18 cellular contexts compared by ENCODE assay signal in the genomic region with DNA sequence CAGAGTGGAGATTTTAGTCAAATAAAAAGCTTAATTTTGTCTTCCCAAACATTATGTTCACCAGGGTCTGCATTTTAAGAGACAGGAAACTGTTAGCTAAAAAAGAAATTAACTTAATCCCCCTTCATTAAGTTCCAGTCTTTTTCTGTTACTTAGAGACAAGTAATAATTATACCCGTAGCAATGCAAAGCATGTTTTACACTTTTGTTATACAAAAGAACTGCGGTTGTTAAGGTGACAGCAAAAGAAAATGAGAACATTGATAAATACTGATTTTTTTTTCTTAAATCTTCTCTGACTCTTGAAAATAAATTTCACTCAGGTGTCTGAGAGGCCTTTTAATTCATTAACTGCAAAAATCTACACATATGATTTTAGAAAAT.
A peak's percentile ranks its signal among the peaks of the same experiment; 100 is the strongest.
DNase-seq lines count a peak whose midpoint lies in the region; TF ChIP-seq lines count a peak whose summit lies in the region.
"Had no signal": no experiment of that assay in that cellular context is flagged by ENCODE, and none has a peak within 500 bp of the region (broad histone marks: within the 10 kb centered on the region; RNA-seq: fewer than 3 reads in every experiment).

No MANE protein-coding gene starts in this region.

- TF ChIP-seq CTCF in esophagus muscularis mucosa (IDR thresholded peaks at IDR 0.05) (no peak), neural cell (IDR thresholded peaks at IDR 0.05; ENCODE audit: poor library complexity, severe bottlenecking) (no peak), transverse colon (IDR thresholded peaks at IDR 0.05) (no peak)

- no peak for TF ChIP-seq RAD21 in neural cell (conservative IDR thresholded peaks at IDR 0.05)

- no peaks in the 10 kb centered on the region for H3K9me3 ChIP-seq in SK-N-MC (ENCODE audit: low read depth, low read length)
- no peaks in the 10 kb centered on the region for H3K9me3 ChIP-seq in esophagus muscularis mucosa
- H3K9me3 ChIP-seq in neural cell (ENCODE audit: low read length) = no peaks in the 10 kb centered on the region
- no peaks in the 10 kb centered on the region for H3K9me3 ChIP-seq in transverse colon
- H3K9me3 ChIP-seq: Caco-2, HAP-1 had no signal

- no peaks in the 10 kb centered on the region for H3F3A ChIP-seq in neural cell (ENCODE audit: insufficient read depth, low read length, poor library complexity, severe bottlenecking)

- no peaks in the 10 kb centered on the region for H3K27me3 ChIP-seq in esophagus muscularis mucosa
- H3K27me3 ChIP-seq in neural cell (ENCODE audit: insufficient read depth, low read depth, low read length) = no peaks in the 10 kb centered on the region
- H3K27me3 ChIP-seq in transverse colon = no peaks in the 10 kb centered on the region

- H3K4me3 ChIP-seq in SK-N-MC = peak overlapping the region; percentile 58; the same call in 1 of the 2 replicates
- H3K4me3 ChIP-seq in esophagus muscularis mucosa = no peak overlapping the region
- peak overlapping the region; percentile 47 for H3K4me3 ChIP-seq in neural cell (ENCODE audit: low read length)
- no peak overlapping the region for H3K4me3 ChIP-seq in transverse colon
- H3K4me3 ChIP-seq: HAP-1 had no signal

- intact Hi-C loops in esophagus muscularis mucosa (cut with DNase I) = no loop called here
- intact Hi-C loops in transverse colon (cut with DNase I; ENCODE audit: low total_unique reads) = no loop called here

- H2AFZ ChIP-seq in neural cell (ENCODE audit: low read depth, low read length) = no peak overlapping the region

- no peaks in the 10 kb centered on the region for H3K9me2 ChIP-seq in neural cell (ENCODE audit: insufficient read depth, low read length)

- H3K9ac ChIP-seq in SK-N-MC (ENCODE audit: insufficient read length) (no peak overlapping the region), neural cell (ENCODE audit: low read length) (no peak overlapping the region)

- H3K4me2 ChIP-seq in neural cell (ENCODE audit: low read length) = peak overlapping the region; percentile 23

- H4K20me1 ChIP-seq in neural cell (ENCODE audit: insufficient read depth) = no peaks in the 10 kb centered on the region

- H3K27ac ChIP-seq in SK-N-MC = peak overlapping the region; percentile 93
- H3K27ac ChIP-seq in esophagus muscularis mucosa (replicated peaks in 1 of 4) = peak overlapping the region; percentile 18 to 72 (median 56)
- peak overlapping the region; percentile 50 for H3K27ac ChIP-seq in neural cell (ENCODE audit: low read length)
- H3K27ac ChIP-seq in transverse colon = peak overlapping the region in 3 of 4 donors; percentile 43 to 49 (median 48)
- H3K27ac ChIP-seq: C4-2B, RWPE1 had no signal

- peaks cover 5% of the 10 kb centered on the region for H3K79me2 ChIP-seq in neural cell (replicated peaks; ENCODE audit: insufficient read depth, low read length)

- H3K4me1 ChIP-seq in esophagus muscularis mucosa (peaks cover 39 to 96% (median 92%) of the 10 kb centered on the region in 4 donors), transverse colon (peaks cover 3 to 20% (median 13%) of the 10 kb centered on the region in 4 donors)

- 41% methylated on average over 2 of the region's 2 CpGs for WGBS in esophagus muscularis mucosa
- 61 to 78% methylated on average over 2 of the region's 2 CpGs for WGBS in transverse colon (ENCODE audit: low coverage in 1 of 2), 2 donors

- in situ Hi-C loops in transverse colon (cut with MboI; ENCODE audit: low pct_ligation_motif_present in 1 of 4, low pct_unique_long_range_greater_than_20kb in 1 of 4, low sequenced_read_pairs in 3 of 4) = no loop called here

- TF ChIP-seq EP300 in esophagus muscularis mucosa (IDR thresholded peaks at IDR 0.05) (no peak), neural cell (conservative IDR thresholded peaks at IDR 0.05; ENCODE audit: poor library complexity, severe bottlenecking) (no peak), transverse colon (IDR thresholded peaks at IDR 0.05; ENCODE audit: low read depth) (no peak)

- peaks cover 77% of the 10 kb centered on the region for H3K36me3 ChIP-seq in SK-N-MC (ENCODE audit: insufficient read depth, low read length)
- no peaks in the 10 kb centered on the region for H3K36me3 ChIP-seq in esophagus muscularis mucosa
- no peaks in the 10 kb centered on the region for H3K36me3 ChIP-seq in neural cell (ENCODE audit: insufficient read depth, low read length)
- H3K36me3 ChIP-seq in transverse colon = no peaks in the 10 kb centered on the region
- H3K36me3 ChIP-seq: HAP-1 had no signal

- DNase-seq in SK-N-MC (ENCODE audit: low read depth, low spot score) (no peak), esophagus muscularis mucosa (ENCODE audit: extremely low spot score) (no peak), transverse colon (no peak), NCI-H2227 (lab: John Stamatoyannopoulos, UW; ENCODE audit: unreplicated experiment) (no peak), globus pallidus (ENCODE audit: low spot score) (no peak), occipital lobe (lab: John Stamatoyannopoulos, UW) (no peak)
- DNase-seq: Caco-2; CD8-positive, alpha-beta T cell; GOT3; IMR-90; KG1; MM.1S; NCI-H2029 treated with DMSO at 0.1 percent for 48 hours; SHP77 had no signal

- TF ChIP-seq POLR2A in esophagus muscularis mucosa (IDR thresholded peaks at IDR 0.05; ENCODE audit: low read depth) (no peak), transverse colon (IDR thresholded peaks at IDR 0.05) (no peak)

TF ChIP-seq in neural cell, 6 proteins besides CTCF, POLR2A, EP300 and RAD21:
- no peak for TF ChIP-seq POLR2AphosphoS5 (IDR thresholded peaks at IDR 0.05)
- TF ChIP-seq REST (IDR thresholded peaks at IDR 0.05; ENCODE audit: borderline replicate concordance) = no peak
- no peak for TF ChIP-seq TAF1 (IDR thresholded peaks at IDR 0.05; ENCODE audit: low read depth)
- no peak for TF ChIP-seq EZH2 (IDR thresholded peaks at IDR 0.05; ENCODE audit: borderline replicate concordance, insufficient read depth, low read length, poor library complexity, severe bottlenecking)
- TF ChIP-seq SMC3 (conservative IDR thresholded peaks at IDR 0.05; ENCODE audit: poor library complexity) = no peak
- TF ChIP-seq MXI1 (conservative IDR thresholded peaks at IDR 0.05; ENCODE audit: poor library complexity, severe bottlenecking) = no peak

Comparison
In these comparisons a context has a peak if more than half of its experiments do, and no peak if none do; other contexts are left out.
1. H3K4me3 ChIP-seq: peak in SK-N-MC (single experiment) and neural cell (single experiment); none in esophagus muscularis mucosa (0 of 4) and transverse colon (0 of 4).
2. Peak in every context shown above with its lines, with median percentiles within 50 percentile points of each other: H3K27ac ChIP-seq.